ENCODE assay signal across 22 cellular contexts in genomic region chr11:38543311-38543710, GRCh38.
A peak's percentile ranks its signal among the peaks of the same experiment; 100 is the strongest.
DNase-seq lines count a peak whose midpoint lies in the region; ATAC-seq and TF ChIP-seq lines count a peak whose summit lies in the region.
"Had no signal": no experiment of that assay in that cellular context is flagged by ENCODE, and none has a peak within 500 bp of the region (broad histone marks: within the 10 kb centered on the region; RNA-seq: fewer than 3 reads in every experiment).

No MANE protein-coding gene starts in this region.

- ATAC-seq in HG02885 (IDR thresholded peaks at IDR 0.05; ENCODE audit: poor library complexity, unreplicated experiment) (no peak), HG02623 (IDR thresholded peaks at IDR 0.05; ENCODE audit: unreplicated experiment) (no peak)
- ATAC-seq: GM12878, heart right ventricle had no signal

- peak overlapping the region; percentile 96 for H3K27ac ChIP-seq in SJSA1
- H3K27ac ChIP-seq: heart right ventricle, PC-9, sigmoid colon had no signal

- H3K36me3 ChIP-seq in BJ (ENCODE audit: control insufficient read depth, insufficient read depth, low read length) (no peaks in the 10 kb centered on the region), SJSA1 (no peaks in the 10 kb centered on the region)
- H3K36me3 ChIP-seq: heart right ventricle, sigmoid colon had no signal

- TF ChIP-seq CTCF in BJ (IDR thresholded peaks at IDR 0.05; ENCODE audit: insufficient read depth, low read depth, low read length) (no peak), fibroblast of mammary gland (conservative IDR thresholded peaks at IDR 0.05; ENCODE audit: control insufficient read depth, insufficient read depth, low read depth, low read length) (no peak)

- H3K4me3 ChIP-seq in BJ (ENCODE audit: low read depth, low read length), result no peak overlapping the region
- H3K4me3 ChIP-seq in SJSA1, result no peak overlapping the region
- no peak overlapping the region for H3K4me3 ChIP-seq in fibroblast of mammary gland (ENCODE audit: control insufficient read depth, low read depth, low read length)
- H3K4me3 ChIP-seq: GM12878, heart right ventricle, PC-9, sigmoid colon had no signal

- DNase-seq in BJ (ENCODE audit: low read depth), result peak; percentile 45
- peak; percentile 48 to 77 for DNase-seq in SJSA1 (ENCODE audit: low read depth in 1 of 2, low spot score in 2 of 2)
- DNase-seq in fibroblast of mammary gland (ENCODE audit: low read depth), result peak; percentile 2
- peak; percentile 17 for DNase-seq in non-pigmented ciliary epithelial cell (ENCODE audit: low read depth)
- no peak for DNase-seq in medulla oblongata (ENCODE audit: extremely low spot score)
- no peak for DNase-seq in NCI-H2196 treated with DMSO at 0.1 percent for 48 hours (lab: John Stamatoyannopoulos, UW; ENCODE audit: unreplicated experiment)
- DNase-seq: activated effector memory CD4-positive, alpha-beta T cell treated with Interleukin-2 at 50 U/mL for 16 hours; aorta; Caco-2; GDM1; heart right ventricle; midbrain; NCI-H1105 treated with DMSO at 0.1 percent for 48 hours; NCI-H748 treated with DMSO at 0.1 percent for 48 hours; PC-9; sigmoid colon; SK-N-SH; stimulated activated CD4-positive, alpha-beta T cell treated with anti-CD3 and anti-CD28 coated beads, Interleukin-2, amount 100 ng/mL, for 48 hours; T1000 had no signal

- CTCF ChIA-PET in BJ (lab: Yijun Ruan, JAX), result no interaction called here

- H3K9me3 ChIP-seq in SJSA1 (replicated peaks), result no peaks in the 10 kb centered on the region
- H3K9me3 ChIP-seq: Caco-2, heart right ventricle, sigmoid colon, SK-N-SH had no signal

- H3K27me3 ChIP-seq in BJ (ENCODE audit: control insufficient read depth, insufficient read depth, low read length) (no peaks in the 10 kb centered on the region), SJSA1 (replicated peaks) (no peaks in the 10 kb centered on the region)
- H3K27me3 ChIP-seq: heart right ventricle, sigmoid colon had no signal

- peaks cover 25% of the 10 kb centered on the region for H3K4me1 ChIP-seq in SJSA1 (replicated peaks)
- H3K4me1 ChIP-seq: heart right ventricle, sigmoid colon had no signal

- POLR2A ChIA-PET in BJ (lab: Charles Lee), result no interaction called here

Comparison
In these comparisons a context has a peak if more than half of its experiments do, and no peak if none do; other contexts are left out.
1. DNase-seq: peak in BJ (single experiment), SJSA1 (2 of 2), fibroblast of mammary gland (single experiment) and non-pigmented ciliary epithelial cell (single experiment); none in medulla oblongata (single experiment) and NCI-H2196 treated with DMSO at 0.1 percent for 48 hours (single experiment).